In the genomic region with DNA sequence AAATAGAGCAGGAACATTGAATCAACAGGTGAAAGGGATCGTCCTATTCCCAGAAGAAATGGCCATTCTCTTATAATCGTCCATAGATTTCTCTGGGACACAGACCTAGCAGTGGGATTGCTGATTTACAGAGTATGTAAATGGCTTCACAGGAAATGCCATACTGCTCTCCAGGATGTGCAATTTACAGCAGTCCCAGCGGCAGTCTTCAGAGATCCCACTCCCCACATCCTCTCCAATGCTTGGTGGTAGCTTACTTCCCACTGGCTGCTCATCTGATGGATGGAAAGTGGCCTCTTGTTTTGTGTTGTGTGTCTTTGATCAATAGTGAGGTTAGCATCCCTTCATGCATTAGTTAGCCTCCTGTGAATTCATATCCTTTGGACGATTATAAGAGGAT, we compare ENCODE assay signal across 1 cellular context.
TF ChIP-seq lines count a peak whose summit lies in the region.

No MANE protein-coding gene starts in this region.

TF ChIP-seq in GM23338, 12 proteins besides CTCF, POLR2A, EP300 and RAD21 (continued from another document):
- TF ChIP-seq, protein P1, sequence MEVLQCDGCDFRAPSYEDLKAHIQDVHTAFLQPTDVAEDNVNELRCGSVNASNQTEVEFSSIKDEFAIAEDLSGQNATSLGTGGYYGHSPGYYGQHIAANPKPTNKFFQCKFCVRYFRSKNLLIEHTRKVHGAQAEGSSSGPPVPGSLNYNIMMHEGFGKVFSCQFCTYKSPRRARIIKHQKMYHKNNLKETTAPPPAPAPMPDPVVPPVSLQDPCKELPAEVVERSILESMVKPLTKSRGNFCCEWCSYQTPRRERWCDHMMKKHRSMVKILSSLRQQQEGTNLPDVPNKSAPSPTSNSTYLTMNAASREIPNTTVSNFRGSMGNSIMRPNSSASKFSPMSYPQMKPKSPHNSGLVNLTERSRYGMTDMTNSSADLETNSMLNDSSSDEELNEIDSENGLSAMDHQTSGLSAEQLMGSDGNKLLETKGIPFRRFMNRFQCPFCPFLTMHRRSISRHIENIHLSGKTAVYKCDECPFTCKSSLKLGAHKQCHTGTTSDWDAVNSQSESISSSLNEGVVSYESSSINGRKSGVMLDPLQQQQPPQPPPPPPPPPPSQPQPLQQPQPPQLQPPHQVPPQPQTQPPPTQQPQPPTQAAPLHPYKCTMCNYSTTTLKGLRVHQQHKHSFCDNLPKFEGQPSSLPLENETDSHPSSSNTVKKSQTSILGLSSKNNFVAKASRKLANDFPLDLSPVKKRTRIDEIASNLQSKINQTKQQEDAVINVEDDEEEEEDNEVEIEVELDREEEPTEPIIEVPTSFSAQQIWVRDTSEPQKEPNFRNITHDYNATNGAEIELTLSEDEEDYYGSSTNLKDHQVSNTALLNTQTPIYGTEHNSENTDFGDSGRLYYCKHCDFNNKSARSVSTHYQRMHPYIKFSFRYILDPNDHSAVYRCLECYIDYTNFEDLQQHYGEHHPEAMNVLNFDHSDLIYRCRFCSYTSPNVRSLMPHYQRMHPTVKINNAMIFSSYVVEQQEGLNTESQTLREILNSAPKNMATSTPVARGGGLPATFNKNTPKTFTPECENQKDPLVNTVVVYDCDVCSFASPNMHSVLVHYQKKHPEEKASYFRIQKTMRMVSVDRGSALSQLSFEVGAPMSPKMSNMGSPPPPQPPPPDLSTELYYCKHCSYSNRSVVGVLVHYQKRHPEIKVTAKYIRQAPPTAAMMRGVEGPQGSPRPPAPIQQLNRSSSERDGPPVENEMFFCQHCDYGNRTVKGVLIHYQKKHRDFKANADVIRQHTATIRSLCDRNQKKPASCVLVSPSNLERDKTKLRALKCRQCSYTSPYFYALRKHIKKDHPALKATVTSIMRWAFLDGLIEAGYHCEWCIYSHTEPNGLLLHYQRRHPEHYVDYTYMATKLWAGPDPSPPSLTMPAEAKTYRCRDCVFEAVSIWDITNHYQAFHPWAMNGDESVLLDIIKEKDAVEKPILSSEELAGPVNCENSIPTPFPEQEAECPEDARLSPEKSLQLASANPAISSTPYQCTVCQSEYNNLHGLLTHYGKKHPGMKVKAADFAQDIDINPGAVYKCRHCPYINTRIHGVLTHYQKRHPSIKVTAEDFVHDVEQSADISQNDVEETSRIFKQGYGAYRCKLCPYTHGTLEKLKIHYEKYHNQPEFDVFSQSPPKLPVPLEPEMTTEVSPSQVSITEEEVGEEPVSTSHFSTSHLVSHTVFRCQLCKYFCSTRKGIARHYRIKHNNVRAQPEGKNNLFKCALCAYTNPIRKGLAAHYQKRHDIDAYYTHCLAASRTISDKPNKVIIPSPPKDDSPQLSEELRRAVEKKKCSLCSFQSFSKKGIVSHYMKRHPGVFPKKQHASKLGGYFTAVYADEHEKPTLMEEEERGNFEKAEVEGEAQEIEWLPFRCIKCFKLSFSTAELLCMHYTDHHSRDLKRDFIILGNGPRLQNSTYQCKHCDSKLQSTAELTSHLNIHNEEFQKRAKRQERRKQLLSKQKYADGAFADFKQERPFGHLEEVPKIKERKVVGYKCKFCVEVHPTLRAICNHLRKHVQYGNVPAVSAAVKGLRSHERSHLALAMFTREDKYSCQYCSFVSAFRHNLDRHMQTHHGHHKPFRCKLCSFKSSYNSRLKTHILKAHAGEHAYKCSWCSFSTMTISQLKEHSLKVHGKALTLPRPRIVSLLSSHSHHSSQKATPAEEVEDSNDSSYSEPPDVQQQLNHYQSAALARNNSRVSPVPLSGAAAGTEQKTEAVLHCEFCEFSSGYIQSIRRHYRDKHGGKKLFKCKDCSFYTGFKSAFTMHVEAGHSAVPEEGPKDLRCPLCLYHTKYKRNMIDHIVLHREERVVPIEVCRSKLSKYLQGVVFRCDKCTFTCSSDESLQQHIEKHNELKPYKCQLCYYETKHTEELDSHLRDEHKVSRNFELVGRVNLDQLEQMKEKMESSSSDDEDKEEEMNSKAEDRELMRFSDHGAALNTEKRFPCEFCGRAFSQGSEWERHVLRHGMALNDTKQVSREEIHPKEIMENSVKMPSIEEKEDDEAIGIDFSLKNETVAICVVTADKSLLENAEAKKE (CRISPR knock-in tag; IDR thresholded peaks at IDR 0.05) = no peak
- no peak for TF ChIP-seq STAT1 (IDR thresholded peaks at IDR 0.05; ENCODE audit: unreplicated experiment)
- TF ChIP-seq CREB1 (CRISPR knock-in tag; IDR thresholded peaks at IDR 0.05; ENCODE audit: low read depth) = no peak
- TF ChIP-seq EZH2phosphoT487 (IDR thresholded peaks at IDR 0.05; ENCODE audit: unreplicated experiment) = no peak
TF ChIP-seq in GM23338: peak in this region for 0.
